24 cellular contexts compared by ENCODE assay signal in genomic region chr12:121383601-121384019, GRCh38. TPM values are rescaled to one million over a fixed set of nuclear protein-coding genes. Genes with fewer than 3 reads are reported as not detected.
DNase-seq lines count a peak whose midpoint lies in the region; ATAC-seq and TF ChIP-seq lines count a peak whose summit lies in the region.
"Had no signal": no experiment of that assay in that cellular context is flagged by ENCODE, and none has a peak within 500 bp of the region (broad histone marks: within the 10 kb centered on the region; RNA-seq: fewer than 3 reads in every experiment).

No MANE protein-coding gene starts in this region.

- no peak for DNase-seq in PC-9
- DNase-seq in fibroblast of mammary gland (ENCODE audit: low read depth): no peak
- DNase-seq in NCI-H128 (lab: John Stamatoyannopoulos, UW; ENCODE audit: unreplicated experiment): no peak
- no peak for DNase-seq in BE2C
- DNase-seq in HAP-1 (ENCODE audit: low spot score in 2 of 2): no peak
- DNase-seq: activated CD8-positive, alpha-beta T cell treated with anti-CD3 and anti-CD28 coated beads for 36 hours; activated naive CD4-positive, alpha-beta T cell; activated T-cell treated with anti-CD3 and anti-CD28 coated beads, Interleukin-2, amount 50 U/mL, for 1 hour; amygdala; CD8-positive, alpha-beta memory T cell; KBM-7; MV-4-11; naive thymus-derived CD8-positive, alpha-beta T cell; NCI-H2029; NCI-H226; Peyer's patch; stimulated activated naive CD8-positive, alpha-beta T cell treated with anti-CD3 and anti-CD28 coated beads, Interleukin-15, Interleukin-2, amounts not matched to agents 100 U/mL and 50 U/mL, for 24 hours; T-helper 17 cell; tibial artery had no signal

- POLR2A ChIA-PET in PC-9 (lab: Charles Lee; ENCODE audit: unreplicated experiment): no interaction called here

- H3K36me3 ChIP-seq in PC-9 (ENCODE audit: low read depth) (no peaks in the 10 kb centered on the region), BE2C (no peaks in the 10 kb centered on the region; the same call in 1 of the 2 replicates), HAP-1 (replicated peaks) (no peaks in the 10 kb centered on the region)
- H3K36me3 ChIP-seq: Peyer's patch, SJSA1, tibial artery had no signal

- intact Hi-C loops in PC-9 (cut with micrococcal nuclease; ENCODE audit: unreplicated experiment): no loop called here

- H3K4me1 ChIP-seq in PC-9 (replicated peaks; ENCODE audit: insufficient read depth) (no peaks in the 10 kb centered on the region), BE2C (no peaks in the 10 kb centered on the region; the same call in 1 of the 2 replicates), HAP-1 (no peaks in the 10 kb centered on the region)
- H3K4me1 ChIP-seq: Peyer's patch, tibial artery had no signal

- ATAC-seq in GM21447 (IDR thresholded peaks at IDR 0.05; ENCODE audit: unreplicated experiment): no peak
- ATAC-seq: activated CD8-positive, alpha-beta T cell treated with anti-CD3 and anti-CD28 coated beads for 36 hours; esophagus mucosa; naive thymus-derived CD8-positive, alpha-beta T cell; stimulated activated naive CD8-positive, alpha-beta T cell treated with anti-CD3 and anti-CD28 coated beads, Interleukin-15, Interleukin-2, amounts not matched to agents 100 U/mL and 50 U/mL, for 24 hours; T-helper 17 cell had no signal

- H2AFZ ChIP-seq in PC-9: no peak overlapping the region

- H3K9me3 ChIP-seq in PC-9 (ENCODE audit: insufficient read depth, low read depth) (no peaks in the 10 kb centered on the region), BE2C (no peaks in the 10 kb centered on the region), HAP-1 (no peaks in the 10 kb centered on the region)
- H3K9me3 ChIP-seq: Peyer's patch, SJSA1, tibial artery had no signal

- H4K20me1 ChIP-seq in PC-9 (ENCODE audit: insufficient read depth): no peaks in the 10 kb centered on the region

- no TSS peak for BruUV-seq in PC-9 (replicated peaks; lab: Mats Ljungman, UMichigan)

- H3K79me2 ChIP-seq in PC-9 (ENCODE audit: low read depth): no peaks in the 10 kb centered on the region

- H3K27ac ChIP-seq in 22Rv1: no peak overlapping the region
- no peak overlapping the region for H3K27ac ChIP-seq in PC-9
- H3K27ac ChIP-seq: Peyer's patch, SJSA1, tibial artery had no signal

- no peak overlapping the region for H3K4me3 ChIP-seq in PC-9
- no peak overlapping the region for H3K4me3 ChIP-seq in fibroblast of mammary gland (ENCODE audit: control insufficient read depth, low read depth, low read length)
- H3K4me3 ChIP-seq in BE2C (ENCODE audit: low read depth, low read length): no peak overlapping the region
- no peak overlapping the region for H3K4me3 ChIP-seq in HAP-1
- H3K4me3 ChIP-seq: Peyer's patch, SJSA1, tibial artery had no signal

- in situ Hi-C loops in HAP-1 (cut with MboI; ENCODE audit: low sequenced_read_pairs): no loop called here

- H3K27me3 ChIP-seq in PC-9 (ENCODE audit: insufficient read depth, low read depth) (no peaks in the 10 kb centered on the region), BE2C (no peaks in the 10 kb centered on the region), HAP-1 (ENCODE audit: low read depth) (no peaks in the 10 kb centered on the region)
- H3K27me3 ChIP-seq: Peyer's patch, SJSA1, tibial artery had no signal

- TF ChIP-seq CTCF in 22Rv1 (IDR thresholded peaks at IDR 0.05) (peak; percentile 63), GM12873 (IDR thresholded peaks at IDR 0.05; ENCODE audit: insufficient read depth, low read depth, low read length, missing control alignments) (peak; percentile 11), PC-9 (conservative IDR thresholded peaks at IDR 0.05) (peak; percentile 36; the same call in 1 of the 2 replicates), fibroblast of mammary gland (conservative IDR thresholded peaks at IDR 0.05; ENCODE audit: control insufficient read depth, insufficient read depth, low read depth, low read length) (peak; percentile 6), BE2C (IDR thresholded peaks at IDR 0.05; ENCODE audit: low read depth, low read length) (no peak)

- H3K9me2 ChIP-seq in PC-9 (ENCODE audit: insufficient read depth): no peaks in the 10 kb centered on the region

- no peak overlapping the region for H3K4me2 ChIP-seq in PC-9

- CTCF ChIA-PET in PC-9 (lab: Charles Lee): no interaction called here

- H3F3A ChIP-seq in PC-9 (ENCODE audit: insufficient read depth, low read depth): no peaks in the 10 kb centered on the region

RNA-seq across cellular contexts. Expression of gene RNF34, which starts 16.3 kb away (rescaled TPM):
- 37.2 and 43.7 TPM in 2 replicates for total RNA-seq in PC-9 (2021)
- 229 TPM for polyA plus RNA-seq in BE2C (2012; ENCODE audit: insufficient read depth, insufficient read length, low read depth)

RNA-seq across cellular contexts. Expression of gene ANAPC5, which starts 31.4 kb away (rescaled TPM):
- 93.6 and 101 TPM in 2 replicates for total RNA-seq in PC-9 (2021)
- polyA plus RNA-seq in BE2C (2012; ENCODE audit: insufficient read depth, insufficient read length, low read depth): 228 TPM
